In the genomic region with DNA sequence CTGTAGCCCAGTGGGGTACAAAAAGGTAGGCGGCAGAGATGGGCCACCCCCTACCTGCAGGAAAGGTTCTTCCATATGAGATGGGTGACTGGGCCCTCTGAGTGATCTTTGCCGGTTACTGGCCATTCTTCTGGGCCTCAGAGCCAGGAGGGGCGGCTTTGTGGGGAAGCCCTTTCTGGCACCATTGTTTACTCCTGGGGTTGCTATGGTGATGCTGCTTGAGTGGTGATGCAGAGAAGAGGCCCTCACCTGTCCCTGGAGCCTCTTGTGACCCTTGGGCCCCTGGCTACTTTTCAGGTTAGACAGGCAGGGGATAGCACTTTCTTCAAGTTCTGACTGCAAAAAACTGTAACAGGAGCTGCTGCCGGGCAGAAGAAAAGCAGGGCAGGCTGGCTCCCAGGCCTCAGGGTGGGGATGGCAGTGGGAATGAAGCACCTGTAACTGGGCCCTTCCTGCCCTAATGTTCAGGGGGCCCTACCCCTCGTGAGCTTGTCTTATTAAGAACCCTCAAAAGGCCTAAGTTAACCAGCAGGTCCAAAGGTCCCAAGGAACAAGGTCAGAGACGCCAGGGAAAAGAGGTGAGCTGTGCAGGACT, we compare ENCODE assay signal across 15 cellular contexts. TPM values are rescaled to one million over a fixed set of nuclear protein-coding genes. Genes with fewer than 3 reads are reported as not detected.
A peak's percentile ranks its signal among the peaks of the same experiment; 100 is the strongest.
DNase-seq lines count a peak whose midpoint lies in the region; ATAC-seq and TF ChIP-seq lines count a peak whose summit lies in the region.
"Had no signal": no experiment of that assay in that cellular context is flagged by ENCODE, and none has a peak within 500 bp of the region (broad histone marks: within the 10 kb centered on the region; RNA-seq: fewer than 3 reads in every experiment).

Gene TEX52, minus strand, starts transcription at position 139 of the 595 bp plus-strand sequence. Its CDS starts 13 bp downstream, at position 126.

- H3K36me3 ChIP-seq in HUES64 (ENCODE audit: insufficient read depth, low read length), result peaks cover 40% of the 10 kb centered on the region
- H3K36me3 ChIP-seq in colonic mucosa, result no peaks in the 10 kb centered on the region
- H3K36me3 ChIP-seq: sigmoid colon, thoracic aorta had no signal

- no peaks in the 10 kb centered on the region for H3K4me1 ChIP-seq in HUES64 (ENCODE audit: insufficient read depth, low read length)
- no peaks in the 10 kb centered on the region for H3K4me1 ChIP-seq in colonic mucosa

- no peak for TF ChIP-seq CTCF in WTC11 (IDR thresholded peaks at IDR 0.05)
- TF ChIP-seq CTCF in nephron progenitor cell (IDR thresholded peaks at IDR 0.05), result no peak
- TF ChIP-seq CTCF in colonic mucosa (IDR thresholded peaks at IDR 0.05), result no peak

- WGBS in HUES64, result 67% methylated on average over 6 of the region's 6 CpGs

- H3K9me3 Mint-ChIP-seq in WTC11 (no peaks in the 10 kb centered on the region), nephron progenitor cell (no peaks in the 10 kb centered on the region)

- POLR2A ChIA-PET in WTC11 (lab: Charles Lee), result interaction anchor here (1.1 kb wide), 1 partner anchor 20 kb away, joined by 4 read pairs; the partner anchor contains the start of genes FOXM1 and RHNO1

- H3K4me3 Mint-ChIP-seq in WTC11 (no peak within 1 kb of the TSS), nephron progenitor cell (peak within 1 kb of the TSS; percentile 25)

- H3K27ac Mint-ChIP-seq in WTC11 (no peak within 1 kb of the TSS), nephron progenitor cell (peak within 1 kb of the TSS; percentile 96)

- intact Hi-C loops in colonic mucosa (cut with DNase I), result loop anchor here (10.0 kb wide), 1 partner anchor 178 kb away; no protein-coding TSS in a partner anchor

- DNase-seq in DMS153 (lab: John Stamatoyannopoulos, UW), result peak; percentile 13
- DNase-seq in DMS153 treated with DMSO at 0.1 percent for 48 hours (lab: John Stamatoyannopoulos, UW; ENCODE audit: unreplicated experiment), result no peak
- peak; percentile 51 for DNase-seq in WTC11 (ENCODE audit: low spot score)
- DNase-seq in nephron progenitor cell, result peak; percentile 46
- no peak for DNase-seq in NCI-H128 (lab: John Stamatoyannopoulos, UW; ENCODE audit: unreplicated experiment)
- no peak for DNase-seq in colonic mucosa
- DNase-seq: 8988T; activated CD4-positive, CD25-positive, alpha-beta regulatory T cell treated with anti-CD3 and anti-CD28 coated beads, Interleukin-2, amount 50 U/mL, for 72 hours; activated naive CD4-positive, alpha-beta T cell treated with anti-CD3 and anti-CD28 coated beads, Interleukin-2, amount 50 U/mL, for 16 hours; Calu3; sigmoid colon had no signal

- ATAC-seq in WTC11, result peak; percentile 55
- no peak for ATAC-seq in GM18873 (IDR thresholded peaks at IDR 0.05; ENCODE audit: low FRiP score, unreplicated experiment)

- no peak within 1 kb of the TSS for H3K4me3 ChIP-seq in HUES64 (ENCODE audit: low read length)
- H3K4me3 ChIP-seq in colonic mucosa, result no peak within 1 kb of the TSS
- H3K4me3 ChIP-seq: coronary artery, sigmoid colon, thoracic aorta had no signal

- peaks cover 3% of the 10 kb centered on the region; the same call in 1 of the 2 replicates for H3K4me1 Mint-ChIP-seq in WTC11
- peaks cover 49% of the 10 kb centered on the region for H3K4me1 Mint-ChIP-seq in nephron progenitor cell

- H3K9ac ChIP-seq in HUES64 (ENCODE audit: low read depth, low read length) (no peak within 1 kb of the TSS), colonic mucosa (ENCODE audit: low read depth in 2 of 2, low read length in 2 of 2) (no peak within 1 kb of the TSS)

- H3K9me3 ChIP-seq in HUES64 (ENCODE audit: insufficient read depth, low read depth, low read length) (no peaks in the 10 kb centered on the region), colonic mucosa (no peaks in the 10 kb centered on the region)
- H3K9me3 ChIP-seq: sigmoid colon, thoracic aorta had no signal

- CTCF ChIA-PET in WTC11 (lab: Charles Lee), result interaction anchor here (0.8 to 4.2 kb wide), 4 partner anchors 11 to 184 kb away, joined by 3 to 24 read pairs (median 8); no protein-coding TSS in a partner anchor

- no peaks in the 10 kb centered on the region; the same call in 1 of the 2 replicates for H3K27me3 Mint-ChIP-seq in WTC11 (ENCODE audit: low read depth)
- H3K27me3 Mint-ChIP-seq in nephron progenitor cell (ENCODE audit: low read depth, poor library complexity), result peaks cover 16% of the 10 kb centered on the region

- H3K27ac ChIP-seq in HUES64 (ENCODE audit: low read depth, low read length) (0 out of 2 replicates have a peak within 1 kb of the TSS, but pooled peaks have one; percentile 9), colonic mucosa (no peak within 1 kb of the TSS)
- H3K27ac ChIP-seq: sigmoid colon, thoracic aorta had no signal

- H3K27me3 ChIP-seq in HUES64 (ENCODE audit: insufficient read depth, low read length) (no peaks in the 10 kb centered on the region), colonic mucosa (no peaks in the 10 kb centered on the region)
- H3K27me3 ChIP-seq: sigmoid colon had no signal

- peaks cover 32% of the 10 kb centered on the region for H3K36me3 Mint-ChIP-seq in WTC11
- peaks cover 29% of the 10 kb centered on the region for H3K36me3 Mint-ChIP-seq in nephron progenitor cell (ENCODE audit: low read depth)

TF ChIP-seq in WTC11, 78 proteins besides CTCF, POLR2A, EP300 and RAD21:
- no peak for TF ChIP-seq ETV6 (CRISPR knock-in tag; IDR thresholded peaks at IDR 0.05)
- no peak for TF ChIP-seq NR2C2 (CRISPR knock-in tag; IDR thresholded peaks at IDR 0.05)
- TF ChIP-seq SMAD4 (CRISPR knock-in tag; IDR thresholded peaks at IDR 0.05), result no peak

RNA-seq across cellular contexts. Expression of gene TEX52, which starts in this region (rescaled TPM):
- polyA plus RNA-seq in HUES64 (2013, experiment 1 of 2), result not detected
- not detected for polyA plus RNA-seq in HUES64 (2013, experiment 2 of 2)
- total RNA-seq in WTC11 (2021) (not detected in 3 replicates), colonic mucosa (not detected)
- total RNA-seq: Calu3, sigmoid colon, thoracic aorta had no signal
- polyA plus RNA-seq: sigmoid colon had no signal

Comparison
In these comparisons a context has a peak if more than half of its experiments do, and no peak if none do; other contexts are left out.
1. DNase-seq: peak in DMS153 (single experiment) and nephron progenitor cell (single experiment); none in DMS153 treated with DMSO at 0.1 percent for 48 hours (single experiment), NCI-H128 (single experiment) and colonic mucosa (single experiment).
2. Peak in DNase-seq and ATAC-seq in WTC11; RNA of the gene not detected or under 1 TPM.